ENCODE assay signal across 20 cellular contexts in the genomic region with DNA sequence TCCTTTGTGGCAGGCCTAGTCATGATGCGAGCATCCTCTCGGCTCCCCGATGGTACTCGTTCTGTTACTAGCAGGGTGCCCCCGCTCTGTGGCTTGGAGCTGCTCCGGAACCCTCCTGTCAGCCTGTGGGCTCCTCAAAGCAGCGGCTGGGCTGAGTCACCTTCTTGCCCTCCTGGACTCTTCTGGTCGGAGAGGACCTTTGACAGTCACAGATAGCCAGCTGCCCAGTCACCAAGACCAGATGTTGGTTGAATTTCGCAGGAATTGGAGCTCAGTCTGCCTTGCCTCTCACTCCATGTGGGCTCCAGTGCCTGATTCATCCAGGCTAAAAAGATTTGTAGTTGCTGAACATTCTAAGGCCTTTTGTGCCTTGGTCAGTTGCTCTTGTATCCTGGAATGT.
"Had no signal": no experiment of that assay in that cellular context is flagged by ENCODE, and none has a peak within 500 bp of the region (broad histone marks: within the 10 kb centered on the region; RNA-seq: fewer than 3 reads in every experiment).

No MANE protein-coding gene starts in this region.

- H2AFZ ChIP-seq: hepatocyte had no signal

- H3K4me2 ChIP-seq: hepatocyte had no signal

- H3K27ac ChIP-seq: breast epithelium, coronary artery, hepatocyte, left lung, sigmoid colon, upper lobe of left lung had no signal

- H3K4me1 ChIP-seq: breast epithelium, left lung, sigmoid colon, upper lobe of left lung had no signal

- H3K79me2 ChIP-seq: hepatocyte had no signal

- H3K27me3 ChIP-seq: breast epithelium, hepatocyte, left lung, sigmoid colon, upper lobe of left lung had no signal

- ATAC-seq: activated CD8-positive, alpha-beta T cell treated with anti-CD3 and anti-CD28 coated beads, Interleukin-2, amount 10 ng/mL, durations not matched to agents 7 days and 5 days; naive thymus-derived CD8-positive, alpha-beta T cell; stimulated activated naive CD8-positive, alpha-beta T cell treated with anti-CD3 and anti-CD28 coated beads, Interleukin-15, Interleukin-2, amounts not matched to agents 100 U/mL and 50 U/mL, for 24 hours had no signal

- H3K36me3 ChIP-seq: breast epithelium, left lung, sigmoid colon, upper lobe of left lung had no signal

- DNase-seq: activated CD4-positive, alpha-beta T cell treated with anti-CD3 and anti-CD28 coated beads for 1 hour; activated CD4-positive, alpha-beta T cell treated with anti-CD3 and anti-CD28 coated beads, Interleukin-2, amount 50 U/mL, for 1 hour; activated CD8-positive, alpha-beta T cell treated with anti-CD3 and anti-CD28 coated beads, Interleukin-2, amount 10 ng/mL, durations not matched to agents 7 days and 5 days; activated gamma-delta T cell treated with Interleukin-2 at 50 U/mL for 16 hours; activated T-cell treated with anti-CD3 and anti-CD28 coated beads, Interleukin-2, amount 50 U/mL, for 1 hour; foreskin melanocyte; glutamatergic neuron; immature natural killer cell; kidney glomerular epithelial cell; left lung; naive thymus-derived CD8-positive, alpha-beta T cell; retina; sigmoid colon; stimulated activated CD4-positive, alpha-beta T cell treated with anti-CD3 and anti-CD28 coated beads, Interleukin-4, amount 100 ng/mL, for 4 hours; stimulated activated naive CD8-positive, alpha-beta T cell treated with anti-CD3 and anti-CD28 coated beads, Interleukin-15, Interleukin-2, amounts not matched to agents 100 U/mL and 50 U/mL, for 24 hours had no signal

- H3K9me3 ChIP-seq: breast epithelium, sigmoid colon, upper lobe of left lung had no signal

- H3K4me3 ChIP-seq: breast epithelium, coronary artery, hepatocyte, left lung, lung, sigmoid colon, upper lobe of left lung had no signal
